ENCODE assay signal across 9 cellular contexts in genomic region chr12:55673638-55674037, GRCh38.
A peak's percentile ranks its signal among the peaks of the same experiment; 100 is the strongest.
DNase-seq lines count a peak whose midpoint lies in the region; ATAC-seq and TF ChIP-seq lines count a peak whose summit lies in the region.
"Had no signal": no experiment of that assay in that cellular context is flagged by ENCODE, and none has a peak within 500 bp of the region (broad histone marks: within the 10 kb centered on the region; RNA-seq: fewer than 3 reads in every experiment).

No MANE protein-coding gene starts in this region.

- H3K27ac ChIP-seq in BLaER1 (peak overlapping the region; percentile 70), OCI-LY3 (ENCODE audit: low read length) (peak overlapping the region; percentile 50)

- H3K27me3 ChIP-seq in BLaER1 = no peaks in the 10 kb centered on the region
- H3K27me3 ChIP-seq in OCI-LY3 (ENCODE audit: low read depth, low read length) = peaks cover 3% of the 10 kb centered on the region; the same call in 1 of the 2 replicates

- H3K9me3 ChIP-seq in BLaER1 (no peaks in the 10 kb centered on the region), OCI-LY3 (ENCODE audit: insufficient read depth, low read length) (no peaks in the 10 kb centered on the region)

- ATAC-seq in GM19328 (IDR thresholded peaks at IDR 0.05; ENCODE audit: unreplicated experiment) (peak; percentile 98), HG03039 (IDR thresholded peaks at IDR 0.05; ENCODE audit: unreplicated experiment) (peak; percentile 94)

- H3K79me2 ChIP-seq in OCI-LY3 (ENCODE audit: low read length) = no peaks in the 10 kb centered on the region

- H2AFZ ChIP-seq in OCI-LY3 (ENCODE audit: low read depth, low read length) = peak overlapping the region; percentile 83

- DNase-seq in cortex of kidney (lab: John Stamatoyannopoulos, UW) (no peak), HCEC 1CT (no peak), activated T-cell treated with anti-CD3 and anti-CD28 coated beads for 4 hours (no peak)
- no peak for DNase-seq in activated CD4-positive, CD25-positive, alpha-beta regulatory T cell (lab: John Stamatoyannopoulos, UW)
- DNase-seq: NK-92 treated with Interleukin-12 subunit alpha and Interleukin-12 subunit beta, amount 100 ng/mL, for 24 hours had no signal

- TF ChIP-seq CTCF in OCI-LY3 (IDR thresholded peaks at IDR 0.05; ENCODE audit: low read depth, low read length) = no peak

- H3K4me3 ChIP-seq in BLaER1 = no peak overlapping the region
- no peak overlapping the region for H3K4me3 ChIP-seq in OCI-LY3 (ENCODE audit: low read length)

- H3K4me2 ChIP-seq in BLaER1 = peak overlapping the region; percentile 52
- peak overlapping the region; percentile 52 for H3K4me2 ChIP-seq in OCI-LY3 (ENCODE audit: low read length)

- H4K20me1 ChIP-seq in BLaER1 = no peaks in the 10 kb centered on the region
- no peaks in the 10 kb centered on the region for H4K20me1 ChIP-seq in OCI-LY3 (ENCODE audit: insufficient read depth, low read length)

- H3K4me1 ChIP-seq in BLaER1 = peaks cover 12% of the 10 kb centered on the region
- peaks cover 8% of the 10 kb centered on the region for H3K4me1 ChIP-seq in OCI-LY3 (ENCODE audit: low read length)

- peak overlapping the region; percentile 40; the same call in 1 of the 2 replicates for H3K9ac ChIP-seq in BLaER1
- H3K9ac ChIP-seq in OCI-LY3 (ENCODE audit: low read length) = no peak overlapping the region; the same call in 1 of the 2 replicates

- no peaks in the 10 kb centered on the region for H3K36me3 ChIP-seq in BLaER1
- H3K36me3 ChIP-seq in OCI-LY3 (replicated peaks; ENCODE audit: low read depth, low read length) = no peaks in the 10 kb centered on the region
